ENCODE assay signal across 22 cellular contexts in the genomic region with DNA sequence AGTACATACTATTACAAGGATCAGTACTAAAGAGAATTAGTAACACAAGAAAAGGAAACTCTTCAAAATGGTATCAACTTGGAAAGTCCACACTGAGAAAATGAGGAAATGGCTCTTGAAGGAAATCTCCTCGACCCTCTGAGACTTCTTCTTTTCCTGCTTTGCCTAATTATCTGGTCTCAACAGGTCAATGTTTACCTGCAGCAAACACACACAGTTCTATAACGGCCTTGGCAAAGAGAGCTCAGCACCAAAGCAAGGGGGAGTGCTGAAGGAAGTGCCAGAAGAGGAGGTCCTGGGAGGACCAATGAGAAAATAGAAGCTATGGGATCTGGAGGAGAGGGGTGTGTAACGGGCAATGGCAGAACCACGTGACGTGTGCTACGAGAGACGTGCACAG. TPM values are rescaled to one million over a fixed set of nuclear protein-coding genes. Genes with fewer than 3 reads are reported as not detected.
DNase-seq lines count a peak whose midpoint lies in the region; ATAC-seq, FAIRE-seq and TF ChIP-seq lines count a peak whose summit lies in the region.
"Had no signal": no experiment of that assay in that cellular context is flagged by ENCODE, and none has a peak within 500 bp of the region (broad histone marks: within the 10 kb centered on the region; RNA-seq: fewer than 3 reads in every experiment).

No MANE protein-coding gene starts in this region.

- H3K27ac ChIP-seq in body of pancreas (peak overlapping the region in 3 of 4 donors; percentile 44 to 57 (median 45)), neural progenitor cell (no peak overlapping the region)
- H3K27ac ChIP-seq: heart right ventricle, parathyroid adenoma, RWPE1, WERI-Rb-1 had no signal

- peaks cover 51% of the 10 kb centered on the region for H4K20me1 ChIP-seq in neural progenitor cell (ENCODE audit: low read depth)

- no peak for TF ChIP-seq POLR2A in body of pancreas (IDR thresholded peaks at IDR 0.05)

- H3K4me3 Mint-ChIP-seq in IgD-negative memory B cell (peak overlapping the region in 2 of 4 donors; percentile 63 to 64), neural progenitor cell (no peak overlapping the region), Calu3 (ENCODE audit: low read depth, unreplicated experiment) (no peak overlapping the region)
- H3K4me3 Mint-ChIP-seq: activated CD4-positive, alpha-beta memory T cell treated with anti-CD3 and anti-CD28 coated beads for 36 hours; endodermal cell had no signal

- H3K4me1 Mint-ChIP-seq in IgD-negative memory B cell (peaks cover 20 to 28% (median 25%) of the 10 kb centered on the region in 3 donors), neural progenitor cell (no peaks in the 10 kb centered on the region), Calu3 (ENCODE audit: low read depth, unreplicated experiment) (peaks cover 13% of the 10 kb centered on the region)

- H3K36me3 ChIP-seq in body of pancreas (replicated peaks in 1 of 2; ENCODE audit: insufficient read depth in 1 of 2, low read depth in 2 of 2) (no peaks in the 10 kb centered on the region), neural progenitor cell (no peaks in the 10 kb centered on the region)
- H3K36me3 ChIP-seq: heart right ventricle had no signal

- H3K36me3 Mint-ChIP-seq in IgD-negative memory B cell: peaks cover 9% of the 10 kb centered on the region
- peaks cover 6% of the 10 kb centered on the region for H3K36me3 Mint-ChIP-seq in neural progenitor cell
- peaks cover 4% of the 10 kb centered on the region for H3K36me3 Mint-ChIP-seq in Calu3 (ENCODE audit: insufficient read depth, unreplicated experiment)

- TF ChIP-seq CTCF in body of pancreas (IDR thresholded peaks at IDR 0.05) (no peak), neural progenitor cell (IDR thresholded peaks at IDR 0.05) (no peak), Calu3 (IDR thresholded peaks at IDR 0.05; ENCODE audit: unreplicated experiment) (no peak)

- peaks cover 53% of the 10 kb centered on the region for H3K4me1 ChIP-seq in body of pancreas
- H3K4me1 ChIP-seq in neural progenitor cell: no peaks in the 10 kb centered on the region
- H3K4me1 ChIP-seq: Caco-2 had no signal

- H2AFZ ChIP-seq in neural progenitor cell (replicated peaks): no peak overlapping the region
- H2AFZ ChIP-seq: parathyroid adenoma had no signal

- H3K4me2 ChIP-seq in neural progenitor cell: no peak overlapping the region

- no peak overlapping the region for H3K9ac ChIP-seq in neural progenitor cell
- H3K9ac ChIP-seq: parathyroid adenoma had no signal

- peaks cover 11% of the 10 kb centered on the region for H3F3A ChIP-seq in neural progenitor cell (ENCODE audit: low read depth)

- peak overlapping the region in 2 of 3 donors; percentile 21 to 48 for H3K27ac Mint-ChIP-seq in IgD-negative memory B cell
- H3K27ac Mint-ChIP-seq in neural progenitor cell: peak overlapping the region; percentile 27
- H3K27ac Mint-ChIP-seq in Calu3 (ENCODE audit: unreplicated experiment): no peak overlapping the region
- H3K27ac Mint-ChIP-seq: activated CD4-positive, alpha-beta memory T cell treated with anti-CD3 and anti-CD28 coated beads for 36 hours; endodermal cell had no signal

- H3K9me3 ChIP-seq in body of pancreas (no peaks in the 10 kb centered on the region), neural progenitor cell (ENCODE audit: low read depth) (no peaks in the 10 kb centered on the region)
- H3K9me3 ChIP-seq: Caco-2, heart right ventricle had no signal

- BruUV-seq in Calu3 (replicated peaks; lab: Mats Ljungman, UMichigan): no TSS peak

- H3K4me3 ChIP-seq in body of pancreas (no peak overlapping the region), neural progenitor cell (no peak overlapping the region)
- H3K4me3 ChIP-seq: heart right ventricle had no signal

- CTCF ChIA-PET in Calu3 (lab: Charles Lee): interaction anchor here (0.8 kb wide), 1 partner anchor 8 kb away, joined by 3 read pairs; no protein-coding TSS in a partner anchor

- intact Hi-C loops in body of pancreas (cut with DNase I): no loop called here
- intact Hi-C loops in Calu3 (cut with micrococcal nuclease; ENCODE audit: unreplicated experiment): no loop called here

- FAIRE-seq in frontal cortex (lab: Jason Lieb, UNC): no peak
- FAIRE-seq: astrocyte, HTR-8/SVneo had no signal

- DNase-seq in NCI-H2029 treated with DMSO at 0.1 percent for 48 hours (lab: John Stamatoyannopoulos, UW) (peak; percentile 69), body of pancreas (peak; percentile 23 to 67 (median 46)), neural progenitor cell (ENCODE audit: low spot score) (no peak), frontal cortex (ENCODE audit: low spot score in 2 of 2) (no peak), islet precursor cell (no peak), Calu3 (no peak)
- DNase-seq: activated CD4-positive, alpha-beta memory T cell treated with anti-CD3 and anti-CD28 coated beads for 36 hours; activated naive CD4-positive, alpha-beta T cell; AML-193; Caco-2; endodermal cell; heart right ventricle; NCI-H1694; NCI-H226; stimulated activated naive CD8-positive, alpha-beta T cell treated with anti-CD3 and anti-CD28 coated beads, Interleukin-15, Interleukin-2, amounts not matched to agents 100 U/mL and 50 U/mL, for 24 hours; trophoblast cell; WERI-Rb-1 had no signal

- H3K9me3 Mint-ChIP-seq in IgD-negative memory B cell: peaks cover 0 to 2% (median 0%) of the 10 kb centered on the region in 3 donors
- no peaks in the 10 kb centered on the region for H3K9me3 Mint-ChIP-seq in neural progenitor cell
- no peaks in the 10 kb centered on the region for H3K9me3 Mint-ChIP-seq in Calu3 (ENCODE audit: low read depth, unreplicated experiment)
- H3K9me3 Mint-ChIP-seq: activated CD4-positive, alpha-beta memory T cell treated with anti-CD3 and anti-CD28 coated beads for 36 hours; endodermal cell had no signal

- 37 to 45% methylated on average over 7 of the region's 7 CpGs for WGBS in body of pancreas, 2 donors

- H3K27me3 ChIP-seq in body of pancreas (no peaks in the 10 kb centered on the region), neural progenitor cell (no peaks in the 10 kb centered on the region)
- H3K27me3 ChIP-seq: heart right ventricle had no signal

- H3K27me3 Mint-ChIP-seq in IgD-negative memory B cell: no peaks in the 10 kb centered on the region
- no peaks in the 10 kb centered on the region for H3K27me3 Mint-ChIP-seq in neural progenitor cell (ENCODE audit: insufficient read depth, low read depth)
- no peaks in the 10 kb centered on the region for H3K27me3 Mint-ChIP-seq in Calu3 (ENCODE audit: unreplicated experiment)
- H3K27me3 Mint-ChIP-seq: activated CD4-positive, alpha-beta memory T cell treated with anti-CD3 and anti-CD28 coated beads for 36 hours had no signal

- H3K79me2 ChIP-seq in neural progenitor cell (ENCODE audit: low read depth): peaks cover 97% of the 10 kb centered on the region

- ATAC-seq in body of pancreas: peak; percentile 61
- ATAC-seq: heart right ventricle; stimulated activated naive CD8-positive, alpha-beta T cell treated with anti-CD3 and anti-CD28 coated beads, Interleukin-15, Interleukin-2, amounts not matched to agents 100 U/mL and 50 U/mL, for 24 hours had no signal

RNA-seq across cellular contexts. Expression of a gene that starts 21.9 kb away (rescaled TPM):
- polyA plus RNA-seq in IgD-negative memory B cell: 62.7 TPM
- total RNA-seq in body of pancreas (10 to 100 TPM; 24.4 to 32.6 TPM), neural progenitor cell (ENCODE audit: low replicate concordance) (95.4 and 142 TPM in 2 replicates), frontal cortex (60.7 TPM), Calu3 (2022) (82.2 and 89.9 TPM in 2 replicates)

Comparison
In these comparisons a context has a peak if more than half of its experiments do, and no peak if none do; other contexts are left out.
1. DNase-seq: peak in NCI-H2029 treated with DMSO at 0.1 percent for 48 hours (single experiment) and body of pancreas (4 of 4); none in neural progenitor cell (single experiment), frontal cortex (0 of 2), islet precursor cell (single experiment) and Calu3 (single experiment).